In genomic region chr7:66969001-66969400, GRCh38 we compare ENCODE assay signal across 7 cellular contexts. TPM values are rescaled to one million over a fixed set of nuclear protein-coding genes. Genes with fewer than 3 reads are reported as not detected.
A peak's percentile ranks its signal among the peaks of the same experiment; 100 is the strongest.
DNase-seq lines count a peak whose midpoint lies in the region; FAIRE-seq and TF ChIP-seq lines count a peak whose summit lies in the region.
"Not testable (repeated sequence)": the region's sequence is repeated elsewhere in the genome, so short reads cannot be mapped to it uniquely, and the experiment has no call there.

No MANE protein-coding gene starts in this region.

- not testable (repeated sequence) for H2AK5ac ChIP-seq in trophoblast cell (ENCODE audit: low read length)

- not testable (repeated sequence) for H3K4ac ChIP-seq in trophoblast cell (ENCODE audit: low read depth, low read length)

- not testable (repeated sequence) for H3K27me3 ChIP-seq in Peyer's patch; trophoblast cell (ENCODE audit: insufficient read depth, low read length); sigmoid colon

- H3K27ac ChIP-seq in Peyer's patch; kidney (ENCODE audit: low read depth in 2 of 2, low read length in 2 of 2); trophoblast cell (ENCODE audit: low read depth, low read length); sigmoid colon: not testable (repeated sequence)

- H4K91ac ChIP-seq in trophoblast cell (ENCODE audit: low read depth, low read length), result not testable (repeated sequence)

- TF ChIP-seq POLR2A in Peyer's patch (IDR thresholded peaks at IDR 0.05); sigmoid colon (IDR thresholded peaks at IDR 0.05): not testable (repeated sequence)

- not testable (repeated sequence) for H3K4me3 ChIP-seq in Peyer's patch; kidney (ENCODE audit: low read length in 2 of 2); trophoblast cell (ENCODE audit: low read depth, low read length); sigmoid colon

- not testable (repeated sequence) for H2BK12ac ChIP-seq in trophoblast cell (ENCODE audit: low read length)

- H3K79me1 ChIP-seq in trophoblast cell (ENCODE audit: low read length), result not testable (repeated sequence)

- WGBS in trophoblast cell (ENCODE audit: extremely low coverage, insufficient coverage, insufficient read length), result no CpG with 5 or more reads among the region's 5 CpGs
- WGBS in sigmoid colon, 2 donors, result 85 to 98% methylated on average over 5 of the region's 5 CpGs

- H3K9me3 ChIP-seq in Peyer's patch; kidney (ENCODE audit: control insufficient read depth in 1 of 2, low read length in 2 of 2); trophoblast cell (ENCODE audit: insufficient read depth, low read depth, low read length); sigmoid colon: not testable (repeated sequence)

- not testable (repeated sequence) for H2BK5ac ChIP-seq in trophoblast cell (ENCODE audit: low read depth, low read length, poor library complexity)

- H3K4me2 ChIP-seq in trophoblast cell (ENCODE audit: low read length), result not testable (repeated sequence)

- H3K18ac ChIP-seq in trophoblast cell (ENCODE audit: low read length), result not testable (repeated sequence)

- not testable (repeated sequence) for H3K36me3 ChIP-seq in Peyer's patch; kidney (ENCODE audit: control insufficient read depth in 1 of 2, insufficient read depth in 2 of 2, low read length in 2 of 2); trophoblast cell (ENCODE audit: control insufficient read depth in 1 of 2, insufficient read depth in 2 of 2, low read length in 2 of 2); sigmoid colon

- not testable (repeated sequence) for H3K14ac ChIP-seq in trophoblast cell (ENCODE audit: low read length)

- not testable (repeated sequence) for H2BK120ac ChIP-seq in trophoblast cell (ENCODE audit: insufficient read depth, low read length, poor library complexity)

- H3K23ac ChIP-seq in trophoblast cell (ENCODE audit: low read length), result not testable (repeated sequence)

- intact Hi-C loops in kidney (cut with DNase I); posterior vena cava (cut with DNase I); sigmoid colon (cut with DNase I): not testable (repeated sequence)

- H3K79me2 ChIP-seq in trophoblast cell (ENCODE audit: control insufficient read depth, insufficient read depth, low read length, poor library complexity), result not testable (repeated sequence)

- not testable (repeated sequence) for H2AFZ ChIP-seq in trophoblast cell (ENCODE audit: insufficient read depth, low read length, poor library complexity)

- H3K9ac ChIP-seq in kidney (ENCODE audit: low read length in 2 of 2); trophoblast cell (ENCODE audit: low read length): not testable (repeated sequence)

- H4K12ac ChIP-seq in trophoblast cell (ENCODE audit: low read depth, low read length), result not testable (repeated sequence)

- TF ChIP-seq EP300 in sigmoid colon (IDR thresholded peaks at IDR 0.05), result not testable (repeated sequence)

- FAIRE-seq in kidney (lab: Jason Lieb, UNC), result not testable (repeated sequence)

- DNase-seq in Peyer's patch, result peak in 2 of 3 donors; percentile 3 to 15
- DNase-seq in activated effector memory CD4-positive, alpha-beta T cell treated with anti-CD3 and anti-CD28 coated beads, Interleukin-2, amount 50 U/mL, for 16 hours, result peak; percentile 30
- DNase-seq in kidney, result peak; percentile 10
- peak; percentile 41 for DNase-seq in mesenteric fat pad (ENCODE audit: low spot score)
- peak; percentile 60 for DNase-seq in trophoblast cell
- peak; percentile 18 for DNase-seq in posterior vena cava (ENCODE audit: low spot score)
- peak; percentile 20 for DNase-seq in sigmoid colon

- not testable (repeated sequence) for H4K8ac ChIP-seq in trophoblast cell (ENCODE audit: low read depth, low read length)

- H3K4me1 ChIP-seq in Peyer's patch; kidney (ENCODE audit: control insufficient read depth in 1 of 2, insufficient read depth in 1 of 2, low read depth in 1 of 2, low read length in 2 of 2); trophoblast cell (ENCODE audit: control insufficient read depth in 1 of 2, insufficient read depth in 2 of 2, low read length in 2 of 2); sigmoid colon: not testable (repeated sequence)

- TF ChIP-seq CTCF in Peyer's patch (IDR thresholded peaks at IDR 0.05); kidney (IDR thresholded peaks at IDR 0.05; ENCODE audit: borderline replicate concordance, extremely low read depth, insufficient read depth); sigmoid colon (IDR thresholded peaks at IDR 0.05): not testable (repeated sequence)

RNA-seq across cellular contexts. Expression of gene SBDS, which starts 26.4 kb away (rescaled TPM):
- total RNA-seq in Peyer's patch, result 100 to 1,000 TPM in 1 of 4 donors, 10 to 100 TPM in 3; 62.3 to 111 (median 70.7) TPM
- total RNA-seq in kidney, result 128 TPM
- 113 TPM for polyA plus RNA-seq in kidney (ENCODE audit: insufficient read depth, low read depth, low replicate concordance)
- 189 TPM for total RNA-seq in mesenteric fat pad
- 109 TPM in 2 replicates for polyA plus RNA-seq in trophoblast cell (2013)
- total RNA-seq in posterior vena cava, result 100 to 1,000 TPM; 175 to 223 TPM
- total RNA-seq in sigmoid colon, result 100 to 1,000 TPM; 116 to 190 (median 185) TPM
- polyA plus RNA-seq in sigmoid colon, result 100 to 1,000 TPM in 2 of 3 donors, 10 to 100 TPM in 1; 94.7 to 266 (median 187) TPM

RNA-seq across cellular contexts. Expression of gene TYW1, which starts 27.6 kb away (rescaled TPM):
- total RNA-seq in Peyer's patch, result 10 to 100 TPM; 15.1 to 69.3 (median 27.0) TPM
- total RNA-seq in kidney, result 20.7 TPM
- 9.4 TPM for polyA plus RNA-seq in kidney (ENCODE audit: insufficient read depth, low read depth, low replicate concordance)
- total RNA-seq in mesenteric fat pad, result 18.9 TPM
- 12.5 and 12.6 TPM in 2 replicates for polyA plus RNA-seq in trophoblast cell (2013)
- 10 to 100 TPM in 1 of 2 donors, 1 to 10 TPM in 1; 9.4 to 11.5 TPM for total RNA-seq in posterior vena cava
- total RNA-seq in sigmoid colon, result 10 to 100 TPM; 14.3 to 47.2 (median 24.0) TPM
- polyA plus RNA-seq in sigmoid colon, result 10 to 100 TPM in 1 of 3 donors, 1 to 10 TPM in 2; 3.0 to 10.7 (median 6.0) TPM

RNA-seq across cellular contexts. Expression of gene TMEM248, which starts 48.0 kb away (rescaled TPM):
- total RNA-seq in Peyer's patch (100 to 1,000 TPM in 3 of 4 donors, 10 to 100 TPM in 1; 61.9 to 125 (median 115) TPM), kidney (113 TPM), mesenteric fat pad (84.8 TPM), posterior vena cava (10 to 100 TPM; 74.2 to 82.1 TPM), sigmoid colon (10 to 100 TPM; 66.2 to 93.8 (median 81.2) TPM)
- polyA plus RNA-seq in kidney (ENCODE audit: insufficient read depth, low read depth, low replicate concordance) (38.2 TPM), sigmoid colon (10 to 100 TPM; 19.7 to 51.0 (median 22.2) TPM)
- 92.6 and 97.8 TPM in 2 replicates for polyA plus RNA-seq in trophoblast cell (2013)

Comparison
In these comparisons a context has a peak if more than half of its experiments do, and no peak if none do; other contexts are left out.
1. DNase-seq: peak in every context shown above with its lines; median percentile 60 in trophoblast cell; 41 in mesenteric fat pad; 30 in activated effector memory CD4-positive, alpha-beta T cell treated with anti-CD3 and anti-CD28 coated beads, Interleukin-2, amount 50 U/mL, for 16 hours; 20 in sigmoid colon; 18 in posterior vena cava; 10 in kidney; 9 in Peyer's patch.